25 cellular contexts compared by ENCODE assay signal in genomic region chr9:125494555-125494920, GRCh38.
DNase-seq lines count a peak whose midpoint lies in the region; ATAC-seq, FAIRE-seq and TF ChIP-seq lines count a peak whose summit lies in the region.
"Had no signal": no experiment of that assay in that cellular context is flagged by ENCODE, and none has a peak within 500 bp of the region (broad histone marks: within the 10 kb centered on the region; RNA-seq: fewer than 3 reads in every experiment).

No MANE protein-coding gene starts in this region.

- peak overlapping the region; percentile 11 for H3K27ac ChIP-seq in keratinocyte (ENCODE audit: control insufficient read depth, insufficient read depth, low read length)
- H3K27ac ChIP-seq: coronary artery, prostate gland, suprapubic skin, VCaP had no signal

- TF ChIP-seq CTCF in keratinocyte (optimal IDR thresholded peaks at IDR 0.05 in 1 of 3, IDR thresholded peaks at IDR 0.05 in 1 of 3, conservative IDR thresholded peaks at IDR 0.05 in 1 of 3; ENCODE audit: extremely low read depth in 1 of 3, insufficient read depth in 2 of 3, low read length in 3 of 3), result no peak

- H3K4me2 ChIP-seq in keratinocyte (ENCODE audit: control insufficient read depth, extremely low read depth, insufficient read depth, low read depth, low read length), result no peak overlapping the region

- no peaks in the 10 kb centered on the region for H3K36me3 ChIP-seq in keratinocyte (ENCODE audit: control insufficient read depth in 2 of 2, extremely low read depth in 1 of 2, insufficient read depth in 2 of 2, low read length in 2 of 2)
- H3K36me3 ChIP-seq: prostate gland, suprapubic skin had no signal

- H3K9me1 ChIP-seq in keratinocyte (ENCODE audit: control insufficient read depth, extremely low read depth, insufficient read depth, low read length), result no peaks in the 10 kb centered on the region

- FAIRE-seq in keratinocyte (lab: Jason Lieb, UNC), result no peak
- FAIRE-seq: A549, frontal cortex had no signal

- no peak overlapping the region for H3K4me3 ChIP-seq in keratinocyte (ENCODE audit: control insufficient read depth in 2 of 3, extremely low read depth in 1 of 3, insufficient read depth in 2 of 3, low read depth in 1 of 3, low read length in 3 of 3)
- H3K4me3 ChIP-seq: A549, body of pancreas, coronary artery, prostate gland, suprapubic skin had no signal

- no peak for TF ChIP-seq POLR2A in GM18505 (IDR thresholded peaks at IDR 0.05; ENCODE audit: borderline replicate concordance, extremely low read depth, insufficient read depth, insufficient read length)

- H3K79me2 ChIP-seq in keratinocyte (ENCODE audit: control insufficient read depth, insufficient read depth, low read length), result no peaks in the 10 kb centered on the region

- ATAC-seq in GM21390 (IDR thresholded peaks at IDR 0.05; ENCODE audit: unreplicated experiment) (no peak), GM18505 (IDR thresholded peaks at IDR 0.05; ENCODE audit: unreplicated experiment) (no peak)
- ATAC-seq: activated CD8-positive, alpha-beta T cell treated with anti-CD3 and anti-CD28 coated beads, Interleukin-2, amount 10 ng/mL, durations not matched to agents 7 days and 5 days; body of pancreas had no signal

- peaks cover 2% of the 10 kb centered on the region for H4K20me1 ChIP-seq in keratinocyte (ENCODE audit: control insufficient read depth, extremely low read depth, insufficient read depth, low read length)

- no peaks in the 10 kb centered on the region for H3K27me3 ChIP-seq in keratinocyte (ENCODE audit: control insufficient read depth, extremely low read depth, insufficient read depth, low read length)
- H3K27me3 ChIP-seq: body of pancreas, suprapubic skin had no signal

- H3K4me1 ChIP-seq in keratinocyte (ENCODE audit: control insufficient read depth, extremely low read depth, insufficient read depth, low read length), result peaks cover 21% of the 10 kb centered on the region
- H3K4me1 ChIP-seq: prostate gland, suprapubic skin had no signal

- dilution Hi-C loops in keratinocyte (cut with MboI; ENCODE audit: extremely low pct_ligation_motif_present, low sequenced_read_pairs), result no loop called here

- no peak overlapping the region for H2AFZ ChIP-seq in keratinocyte (ENCODE audit: control insufficient read depth, low read length)

- H3K9me3 ChIP-seq in keratinocyte (ENCODE audit: control insufficient read depth, low read depth, low read length), result no peaks in the 10 kb centered on the region
- H3K9me3 ChIP-seq: A549, body of pancreas, prostate gland, suprapubic skin had no signal

- DNase-seq in AG08395 (ENCODE audit: low spot score) (peak; percentile 29), HT1080 (ENCODE audit: low read depth) (peak; percentile 56), amniotic epithelial cell (ENCODE audit: low read depth) (peak; percentile 84), keratinocyte (ENCODE audit: low read depth, low spot score) (no peak), NCI-H345 treated with DMSO at 0.1 percent for 48 hours (lab: John Stamatoyannopoulos, UW; ENCODE audit: unreplicated experiment) (no peak), dermis blood vessel endothelial cell (no peak)
- DNase-seq: activated CD8-positive, alpha-beta T cell treated with anti-CD3 and anti-CD28 coated beads, Interleukin-2, amount 10 ng/mL, durations not matched to agents 7 days and 5 days; activated naive CD4-positive, alpha-beta T cell treated with anti-CD3 and anti-CD28 coated beads, Interleukin-2, amount 10 ng/mL, durations not matched to agents 7 days and 5 days; activated T-cell treated with anti-CD3 and anti-CD28 coated beads, Interleukin-2, amount 50 U/mL, for 24 hours; body of pancreas; CD4-positive, CD25-positive, alpha-beta regulatory T cell; DMS153; NCI-H1105; NCI-H2081; NCI-H510A; SHP77; stimulated activated CD8-positive, alpha-beta memory T cell treated with anti-CD3 and anti-CD28 coated beads, Interleukin-4, amount 100 ng/mL, for 48 hours had no signal

- no peak overlapping the region for H3K9ac ChIP-seq in keratinocyte (ENCODE audit: control insufficient read depth, extremely low read depth, insufficient read depth, low read length)

Comparison
In these comparisons a context has a peak if more than half of its experiments do, and no peak if none do; other contexts are left out.
1. DNase-seq: peak in AG08395 (single experiment), HT1080 (single experiment) and amniotic epithelial cell (single experiment); none in keratinocyte (single experiment), NCI-H345 treated with DMSO at 0.1 percent for 48 hours (single experiment) and dermis blood vessel endothelial cell (single experiment).